In the genomic region with DNA sequence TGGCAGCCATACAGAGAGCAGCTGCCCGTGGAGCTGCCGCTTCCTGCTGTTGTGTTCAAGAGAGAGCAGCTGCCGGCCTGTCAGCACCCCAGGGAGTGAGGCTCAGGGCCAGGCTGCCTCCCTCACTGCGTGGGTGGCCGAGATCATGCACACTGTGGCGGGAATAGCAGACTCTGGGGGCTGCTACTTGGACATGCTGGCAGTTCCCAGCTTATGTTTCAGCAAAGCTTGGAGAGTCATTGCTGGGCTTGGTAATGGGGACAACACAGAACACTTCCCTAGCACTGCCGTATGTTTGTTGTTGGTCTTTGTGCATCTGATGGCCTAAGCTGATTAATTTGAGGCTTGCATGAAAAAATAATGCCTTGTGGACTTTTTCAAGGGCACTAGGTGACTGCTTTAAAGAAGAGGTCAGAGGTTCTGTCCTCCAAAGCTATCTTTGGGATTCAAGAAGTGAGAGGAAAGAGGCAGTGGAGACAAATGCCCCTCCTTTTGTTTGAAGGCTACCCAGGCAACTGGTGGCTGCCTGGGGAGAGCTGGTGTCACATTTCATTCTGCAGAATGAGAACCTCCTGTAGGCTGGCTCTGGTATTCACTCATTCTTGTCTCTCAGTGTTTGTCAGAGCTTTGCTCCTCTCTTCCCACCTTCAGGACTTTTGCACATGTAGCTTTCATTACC, we compare ENCODE assay signal across 8 cellular contexts. TPM values are rescaled to one million over a fixed set of nuclear protein-coding genes. Genes with fewer than 3 reads are reported as not detected.
DNase-seq lines count a peak whose midpoint lies in the region; ATAC-seq, FAIRE-seq and TF ChIP-seq lines count a peak whose summit lies in the region.

No MANE protein-coding gene starts in this region.

- intact Hi-C loops in ascending aorta (cut with DNase I) = loop anchor here (10.0 kb wide), 1 partner anchor 168 kb away; no protein-coding TSS in a partner anchor

- ATAC-seq in thoracic aorta (ENCODE audit: insufficient number of reproducible peaks, low FRiP score, low read depth) = peak; percentile 48
- ATAC-seq in GM21619 (IDR thresholded peaks at IDR 0.05; ENCODE audit: unreplicated experiment) = no peak

- H3K27me3 ChIP-seq in ascending aorta (no peaks in the 10 kb centered on the region), thoracic aorta (replicated peaks; ENCODE audit: insufficient read depth) (no peaks in the 10 kb centered on the region)

- H3K4me1 ChIP-seq in ascending aorta (peaks cover 3 to 32% of the 10 kb centered on the region in 2 donors), thoracic aorta (ENCODE audit: control insufficient read depth in 1 of 2, low read depth in 2 of 2) (peaks cover 15 to 68% of the 10 kb centered on the region in 2 donors)

- H3K27ac ChIP-seq in ascending aorta (peak overlapping the region; percentile 76 to 79), thoracic aorta (peak overlapping the region; percentile 56 to 69)

- no peaks in the 10 kb centered on the region for H3K9me3 ChIP-seq in ascending aorta
- no peaks in the 10 kb centered on the region for H3K9me3 ChIP-seq in thoracic aorta

- H3K36me3 ChIP-seq in ascending aorta (no peaks in the 10 kb centered on the region), thoracic aorta (no peaks in the 10 kb centered on the region)

- in situ Hi-C loops in GM13977 (cut with MboI; ENCODE audit: low pct_unique_long_range_greater_than_20kb, low sequenced_read_pairs, unreplicated experiment) = no loop called here

- TF ChIP-seq CTCF in D721Med (IDR thresholded peaks at IDR 0.05; ENCODE audit: insufficient read depth, missing control alignments) = no peak
- TF ChIP-seq CTCF in ascending aorta (IDR thresholded peaks at IDR 0.05) = no peak
- TF ChIP-seq CTCF in thoracic aorta (IDR thresholded peaks at IDR 0.05) = no peak
- no peak for TF ChIP-seq CTCF in GM13977 (IDR thresholded peaks at IDR 0.05; ENCODE audit: extremely low read depth, insufficient read depth, missing control alignments)

- DNase-seq in D721Med (ENCODE audit: insufficient read length, low spot score) (peak; percentile 36), NCI-H1694 (lab: John Stamatoyannopoulos, UW) (peak; percentile 68), ascending aorta (ENCODE audit: low spot score in 2 of 2) (peak; percentile 40 to 85), iPS DF 4.7 (ENCODE audit: extremely low read depth, low spot score) (peak; percentile 69), thoracic aorta (ENCODE audit: low spot score) (peak; percentile 70), GM13977 (ENCODE audit: low spot score) (no peak)
- DNase-seq in stimulated activated CD4-positive, alpha-beta T cell treated with anti-CD3 and anti-CD28 coated beads, Interleukin-15, amount 100 ng/mL, for 24 hours = no peak

- peak overlapping the region in 1 of 2 donors; percentile 32 for H3K4me3 ChIP-seq in ascending aorta
- H3K4me3 ChIP-seq in thoracic aorta = peak overlapping the region; percentile 26

- no peak for FAIRE-seq in D721Med (lab: Jason Lieb, UNC)

RNA-seq across cellular contexts. Expression of gene MRAP2, which starts 18.8 kb away (rescaled TPM):
- total RNA-seq in ascending aorta (47.3 TPM), thoracic aorta (100 to 1,000 TPM in 1 of 2 donors, 10 to 100 TPM in 1; 67.5 to 104 TPM)

Comparison
In these comparisons a context has a peak if more than half of its experiments do, and no peak if none do; other contexts are left out.
1. DNase-seq: peak in D721Med (single experiment), NCI-H1694 (single experiment), ascending aorta (2 of 2), iPS DF 4.7 (single experiment) and thoracic aorta (single experiment); none in stimulated activated CD4-positive, alpha-beta T cell treated with anti-CD3 and anti-CD28 coated beads, Interleukin-15, amount 100 ng/mL, for 24 hours (single experiment) and GM13977 (single experiment).